Comparison of ENCODE assay signal across 9 cellular contexts in the genomic region with DNA sequence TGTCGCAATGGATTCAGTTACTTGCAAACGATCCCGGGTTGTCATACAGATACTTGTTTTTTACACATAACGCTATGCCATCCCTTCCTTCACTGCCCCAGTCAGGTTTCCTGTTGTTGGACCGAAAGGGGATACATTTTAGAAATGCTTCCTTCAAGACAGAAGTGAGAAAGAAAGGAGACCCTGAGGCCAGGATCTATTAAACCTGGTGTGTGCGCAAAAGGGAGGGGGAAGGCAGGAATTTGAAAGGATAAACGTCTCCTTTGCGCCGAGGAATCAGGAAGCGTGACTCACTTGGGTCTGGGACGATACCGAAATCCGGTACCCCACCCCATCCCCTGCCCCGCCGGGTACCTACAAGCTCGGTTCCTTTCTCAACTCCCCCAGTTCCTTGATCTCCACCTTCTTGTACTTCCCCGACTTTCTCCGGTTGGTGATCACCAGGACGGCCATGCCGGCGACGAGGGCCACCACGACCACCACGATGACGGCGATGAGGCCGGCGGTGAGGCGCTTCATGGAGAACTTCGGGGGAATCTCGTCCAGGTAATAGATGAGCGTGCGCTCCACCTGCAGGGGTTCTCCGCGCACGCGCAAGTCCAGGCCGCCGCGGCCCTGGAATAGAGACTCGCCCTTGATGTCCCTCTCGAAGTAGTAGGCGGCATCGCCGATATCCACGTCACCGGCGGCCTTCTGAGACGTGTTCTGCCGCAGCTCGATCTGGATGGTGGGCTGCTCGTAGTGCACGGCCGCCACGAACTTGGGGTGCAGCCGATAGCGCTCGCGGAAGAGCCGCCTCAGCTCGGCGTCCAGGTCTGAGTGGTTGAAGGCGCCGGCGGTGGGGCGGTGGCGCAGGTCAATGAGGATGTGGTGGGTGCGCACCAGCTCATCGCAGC. TPM values are rescaled to one million over a fixed set of nuclear protein-coding genes. Genes with fewer than 3 reads are reported as not detected.
DNase-seq lines count a peak whose midpoint lies in the region; FAIRE-seq and TF ChIP-seq lines count a peak whose summit lies in the region.
"Had no signal": no experiment of that assay in that cellular context is flagged by ENCODE, and none has a peak within 500 bp of the region (broad histone marks: within the 10 kb centered on the region; RNA-seq: fewer than 3 reads in every experiment).

No MANE protein-coding gene starts in this region.

- H3K36me3 Mint-ChIP-seq in Calu3 (ENCODE audit: insufficient read depth, unreplicated experiment), result peaks cover 63% of the 10 kb centered on the region
- no peaks in the 10 kb centered on the region for H3K36me3 Mint-ChIP-seq in activated CD4-positive, alpha-beta memory T cell treated with anti-CD3 and anti-CD28 coated beads for 36 hours

- H4K91ac ChIP-seq in trophoblast cell (ENCODE audit: low read depth, low read length), result peak overlapping the region; percentile 75

- no peak overlapping the region for H3K27ac ChIP-seq in trophoblast cell (ENCODE audit: low read depth, low read length)

- peaks cover 9% of the 10 kb centered on the region for H3K79me1 ChIP-seq in trophoblast cell (ENCODE audit: low read length)

- H2BK12ac ChIP-seq in trophoblast cell (ENCODE audit: low read length), result no peak overlapping the region

- H4K12ac ChIP-seq in trophoblast cell (ENCODE audit: low read depth, low read length), result no peak overlapping the region

- CTCF ChIA-PET in Calu3 (lab: Charles Lee), result interaction anchor here (1.3 kb wide), 1 partner anchor 76 kb away, joined by 7 read pairs; no protein-coding TSS in a partner anchor
- CTCF ChIA-PET in activated CD4-positive, alpha-beta memory T cell treated with anti-CD3 and anti-CD28 coated beads for 36 hours (lab: Charles Lee), result no interaction called here

- H3K36me3 ChIP-seq in trophoblast cell (ENCODE audit: control insufficient read depth in 1 of 2, insufficient read depth in 2 of 2, low read length in 2 of 2), result no peaks in the 10 kb centered on the region

- H3K9me3 Mint-ChIP-seq in Calu3 (ENCODE audit: low read depth, unreplicated experiment), result no peaks in the 10 kb centered on the region
- no peaks in the 10 kb centered on the region for H3K9me3 Mint-ChIP-seq in activated CD4-positive, alpha-beta memory T cell treated with anti-CD3 and anti-CD28 coated beads for 36 hours

- peak overlapping the region; percentile 78 for H3K14ac ChIP-seq in trophoblast cell (ENCODE audit: low read length)

- TF ChIP-seq CTCF in Calu3 (IDR thresholded peaks at IDR 0.05; ENCODE audit: unreplicated experiment) (no peak), fibroblast of pulmonary artery (IDR thresholded peaks at IDR 0.05; ENCODE audit: low read length, missing control alignments) (no peak)

- no peaks in the 10 kb centered on the region for H3K27me3 ChIP-seq in trophoblast cell (ENCODE audit: insufficient read depth, low read length)

- POLR2A ChIA-PET in activated CD4-positive, alpha-beta memory T cell treated with anti-CD3 and anti-CD28 coated beads for 36 hours (lab: Charles Lee), result no interaction called here

- no peak for FAIRE-seq in H54 (lab: Jason Lieb, UNC)

- peak overlapping the region; percentile 68 for H2AFZ ChIP-seq in trophoblast cell (ENCODE audit: insufficient read depth, low read length, poor library complexity)

- intact Hi-C loops in Calu3 (cut with micrococcal nuclease; ENCODE audit: unreplicated experiment), result no loop called here
- intact Hi-C loops in activated CD4-positive, alpha-beta memory T cell treated with anti-CD3 and anti-CD28 coated beads for 36 hours (cut with micrococcal nuclease), result no loop called here

- peak overlapping the region; percentile 68 for H3K4me2 ChIP-seq in trophoblast cell (ENCODE audit: low read length)

- DNase-seq in Calu3 (peak; percentile 61), fibroblast of pulmonary artery (ENCODE audit: low read depth) (no peak), trophoblast cell (no peak), hypothalamus (lab: John Stamatoyannopoulos, UW) (no peak), H54 (ENCODE audit: insufficient read length, low spot score) (no peak), amniotic stem cell (lab: John Stamatoyannopoulos, UW) (no peak)
- peak; percentile 15 for DNase-seq in activated CD4-positive, alpha-beta memory T cell treated with anti-CD3 and anti-CD28 coated beads for 36 hours
- DNase-seq in effector CD8-positive, alpha-beta T cell (lab: John Stamatoyannopoulos, UW), result no peak
- DNase-seq: NCI-H2029 treated with DMSO at 0.1 percent for 48 hours had no signal

- peaks cover 5% of the 10 kb centered on the region for H3K9me3 ChIP-seq in trophoblast cell (ENCODE audit: insufficient read depth, low read depth, low read length)

- no peak overlapping the region for H3K9ac ChIP-seq in trophoblast cell (ENCODE audit: low read length)

- no TSS peak for BruUV-seq in Calu3 (replicated peaks; lab: Mats Ljungman, UMichigan)

- H3K79me2 ChIP-seq in trophoblast cell (ENCODE audit: control insufficient read depth, insufficient read depth, low read length, poor library complexity), result peaks cover 3% of the 10 kb centered on the region

- no peak overlapping the region for H2AK5ac ChIP-seq in trophoblast cell (ENCODE audit: low read length)

- no peak overlapping the region for H3K23ac ChIP-seq in trophoblast cell (ENCODE audit: low read length)

- no peaks in the 10 kb centered on the region for H3K27me3 Mint-ChIP-seq in Calu3 (ENCODE audit: unreplicated experiment)
- H3K27me3 Mint-ChIP-seq in activated CD4-positive, alpha-beta memory T cell treated with anti-CD3 and anti-CD28 coated beads for 36 hours, result peaks cover 58% of the 10 kb centered on the region

- H3K4me3 ChIP-seq in fibroblast of pulmonary artery (replicated peaks; ENCODE audit: low read depth, low read length), result peak overlapping the region; percentile 17
- H3K4me3 ChIP-seq in trophoblast cell (ENCODE audit: low read depth, low read length), result no peak overlapping the region

- H2BK5ac ChIP-seq in trophoblast cell (ENCODE audit: low read depth, low read length, poor library complexity), result no peak overlapping the region

- H3K4me3 Mint-ChIP-seq in Calu3 (ENCODE audit: low read depth, unreplicated experiment), result peak overlapping the region; percentile 100
- H3K4me3 Mint-ChIP-seq in activated CD4-positive, alpha-beta memory T cell treated with anti-CD3 and anti-CD28 coated beads for 36 hours, result peak overlapping the region; percentile 57

- H3K27ac Mint-ChIP-seq in Calu3 (ENCODE audit: unreplicated experiment), result peak overlapping the region; percentile 97
- H3K27ac Mint-ChIP-seq in activated CD4-positive, alpha-beta memory T cell treated with anti-CD3 and anti-CD28 coated beads for 36 hours, result no peak overlapping the region

- TF ChIP-seq POLR2A in H54 (IDR thresholded peaks at IDR 0.05; ENCODE audit: low read depth, low read length), result no peak

- no CpG with 5 or more reads among the region's 69 CpGs for WGBS in trophoblast cell (ENCODE audit: extremely low coverage, insufficient coverage, insufficient read length)

- peaks cover 9 to 10% of the 10 kb centered on the region in 2 experiments for H3K4me1 ChIP-seq in trophoblast cell (ENCODE audit: control insufficient read depth in 1 of 2, insufficient read depth in 2 of 2, low read length in 2 of 2)

- peak overlapping the region; percentile 75 for H4K8ac ChIP-seq in trophoblast cell (ENCODE audit: low read depth, low read length)

- peaks cover 59% of the 10 kb centered on the region for H3K4me1 Mint-ChIP-seq in Calu3 (ENCODE audit: low read depth, unreplicated experiment)
- peaks cover 42% of the 10 kb centered on the region for H3K4me1 Mint-ChIP-seq in activated CD4-positive, alpha-beta memory T cell treated with anti-CD3 and anti-CD28 coated beads for 36 hours (ENCODE audit: low read depth)

- no peak overlapping the region for H2BK120ac ChIP-seq in trophoblast cell (ENCODE audit: insufficient read depth, low read length, poor library complexity)

- H3K4ac ChIP-seq in trophoblast cell (ENCODE audit: low read depth, low read length), result no peak overlapping the region

- H3K18ac ChIP-seq in trophoblast cell (ENCODE audit: low read length), result peak overlapping the region; percentile 86

RNA-seq across cellular contexts. Expression of a gene that starts 1.0 kb away (rescaled TPM):
- 293 TPM in 2 replicates for total RNA-seq in Calu3 (2022)
- total RNA-seq in activated CD4-positive, alpha-beta memory T cell treated with anti-CD3 and anti-CD28 coated beads for 36 hours, result not detected
- polyA plus RNA-seq in trophoblast cell (2013), result 41.6 and 45.5 TPM in 2 replicates

RNA-seq across cellular contexts. Expression of a gene that starts 29.6 kb away (rescaled TPM):
- 25.4 and 35.2 TPM in 2 replicates for total RNA-seq in Calu3 (2022)
- 10 to 100 TPM; 12.0 to 13.0 TPM for total RNA-seq in activated CD4-positive, alpha-beta memory T cell treated with anti-CD3 and anti-CD28 coated beads for 36 hours
- polyA plus RNA-seq in trophoblast cell (2013), result 8.5 and 9.1 TPM in 2 replicates

Comparison
In these comparisons a context has a peak if more than half of its experiments do, and no peak if none do; other contexts are left out.
1. DNase-seq: peak in Calu3 (single experiment) and activated CD4-positive, alpha-beta memory T cell treated with anti-CD3 and anti-CD28 coated beads for 36 hours (single experiment); none in fibroblast of pulmonary artery (single experiment), trophoblast cell (0 of 2), effector CD8-positive, alpha-beta T cell (single experiment), hypothalamus (0 of 51), H54 (single experiment) and amniotic stem cell (single experiment).
2. RNA of a gene that starts 1.0 kb away (total RNA-seq): 293 TPM in Calu3; not detected in activated CD4-positive, alpha-beta memory T cell treated with anti-CD3 and anti-CD28 coated beads for 36 hours; every median in the first group is over 100 times any median in the second.